1 cellular context compared by ENCODE assay signal in genomic region chr12:123379391-123379790, GRCh38.
TF ChIP-seq lines count a peak whose summit lies in the region.

No MANE protein-coding gene starts in this region.

TF ChIP-seq in HCT116, 20 proteins besides CTCF, POLR2A, EP300 and RAD21 (continued from another document):
- no peak for TF ChIP-seq REST (IDR thresholded peaks at IDR 0.05; ENCODE audit: low read depth)
- no peak for TF ChIP-seq ZNF274 (IDR thresholded peaks at IDR 0.05; ENCODE audit: low read depth, low read length)
- TF ChIP-seq CEBPB (IDR thresholded peaks at IDR 0.05; ENCODE audit: low read depth), result no peak
